9 cellular contexts compared by ENCODE assay signal in genomic region chr22:24153959-24154358, GRCh38. TPM values are rescaled to one million over a fixed set of nuclear protein-coding genes. Genes with fewer than 3 reads are reported as not detected.
DNase-seq lines count a peak whose midpoint lies in the region; ATAC-seq and TF ChIP-seq lines count a peak whose summit lies in the region.
"Had no signal": no experiment of that assay in that cellular context is flagged by ENCODE, and none has a peak within 500 bp of the region (broad histone marks: within the 10 kb centered on the region; RNA-seq: fewer than 3 reads in every experiment).

No MANE protein-coding gene starts in this region.

- H3K4me3 ChIP-seq in CD8-positive, alpha-beta memory T cell (ENCODE audit: low read length) = peak overlapping the region; percentile 27
- H3K4me3 ChIP-seq in OCI-LY1 (ENCODE audit: low read depth, low read length, poor library complexity, severe bottlenecking) = no peak overlapping the region

- peak overlapping the region; percentile 36 for H3K27ac ChIP-seq in CD8-positive, alpha-beta memory T cell (ENCODE audit: low read depth, low read length)
- H3K27ac ChIP-seq in OCI-LY1 (ENCODE audit: low read depth, low read length, poor library complexity, severe bottlenecking) = peak overlapping the region; percentile 62

- H3K27me3 Mint-ChIP-seq in CD8-positive, alpha-beta memory T cell = peaks cover 0 to 3% of the 10 kb centered on the region in 2 donors
- no peaks in the 10 kb centered on the region for H3K27me3 Mint-ChIP-seq in activated naive CD8-positive, alpha-beta T cell treated with anti-CD3 and anti-CD28 coated beads, Interleukin-2, amount 50 U/mL, for 24 hours
- peaks cover 25% of the 10 kb centered on the region for H3K27me3 Mint-ChIP-seq in neural crest cell (ENCODE audit: low read depth)

- no peak for ATAC-seq in activated naive CD8-positive, alpha-beta T cell treated with anti-CD3 and anti-CD28 coated beads, Interleukin-2, amount 50 U/mL, for 24 hours
- no peak for ATAC-seq in GM18909 (IDR thresholded peaks at IDR 0.05; ENCODE audit: poor library complexity, unreplicated experiment)

- no peaks in the 10 kb centered on the region for H3K27me3 ChIP-seq in CD8-positive, alpha-beta memory T cell (ENCODE audit: insufficient read depth, low read length, poor library complexity, severe bottlenecking)
- H3K27me3 ChIP-seq in OCI-LY1 (ENCODE audit: insufficient read depth, low read length) = no peaks in the 10 kb centered on the region

- POLR2A ChIA-PET in CD8-positive, alpha-beta memory T cell (lab: Charles Lee) = interaction anchor here (0.6 to 1.6 kb wide), 2 partner anchors 117 to 143 kb away, joined by 3 to 4 read pairs; partner anchors contain the start of genes CABIN1 and SPECC1L

- H3F3A ChIP-seq in OCI-LY1 (ENCODE audit: insufficient read depth, low read length) = no peaks in the 10 kb centered on the region

- peaks cover 0 to 13% (median 0%) of the 10 kb centered on the region in 3 donors for H3K36me3 Mint-ChIP-seq in CD8-positive, alpha-beta memory T cell
- peaks cover 5% of the 10 kb centered on the region for H3K36me3 Mint-ChIP-seq in activated naive CD8-positive, alpha-beta T cell treated with anti-CD3 and anti-CD28 coated beads, Interleukin-2, amount 50 U/mL, for 24 hours (ENCODE audit: low read depth)
- no peaks in the 10 kb centered on the region for H3K36me3 Mint-ChIP-seq in neural crest cell (ENCODE audit: low read depth)

- peak in 1 of 5 donors; percentile 35 for DNase-seq in CD8-positive, alpha-beta memory T cell
- DNase-seq in activated naive CD8-positive, alpha-beta T cell treated with anti-CD3 and anti-CD28 coated beads, Interleukin-2, amount 50 U/mL, for 24 hours = no peak
- DNase-seq in neural crest cell (ENCODE audit: low read depth, low spot score) = no peak
- DNase-seq in activated CD8-positive, alpha-beta memory T cell treated with anti-CD3 and anti-CD28 coated beads for 24 hours = no peak
- DNase-seq in hippocampal formation (lab: John Stamatoyannopoulos, UW) = no peak
- DNase-seq in NCI-H69 (lab: John Stamatoyannopoulos, UW) = no peak
- DNase-seq: stimulated activated CD4-positive, alpha-beta T cell treated with anti-CD3 and anti-CD28 coated beads, Interleukin-2, amount 100 ng/mL, for 48 hours had no signal

- peak overlapping the region; percentile 82 to 98 (median 96) for H3K27ac Mint-ChIP-seq in CD8-positive, alpha-beta memory T cell
- peak overlapping the region; percentile 46 for H3K27ac Mint-ChIP-seq in activated naive CD8-positive, alpha-beta T cell treated with anti-CD3 and anti-CD28 coated beads, Interleukin-2, amount 50 U/mL, for 24 hours
- no peak overlapping the region for H3K27ac Mint-ChIP-seq in neural crest cell (ENCODE audit: unreplicated experiment)

- no peaks in the 10 kb centered on the region for H4K20me1 ChIP-seq in OCI-LY1 (ENCODE audit: insufficient read depth, low read length)

- H3K9me3 Mint-ChIP-seq in CD8-positive, alpha-beta memory T cell = no peaks in the 10 kb centered on the region
- no peaks in the 10 kb centered on the region for H3K9me3 Mint-ChIP-seq in activated naive CD8-positive, alpha-beta T cell treated with anti-CD3 and anti-CD28 coated beads, Interleukin-2, amount 50 U/mL, for 24 hours
- no peaks in the 10 kb centered on the region for H3K9me3 Mint-ChIP-seq in neural crest cell

- H3K4me3 Mint-ChIP-seq in CD8-positive, alpha-beta memory T cell = peak overlapping the region; percentile 80 to 99 (median 86)
- H3K4me3 Mint-ChIP-seq in activated naive CD8-positive, alpha-beta T cell treated with anti-CD3 and anti-CD28 coated beads, Interleukin-2, amount 50 U/mL, for 24 hours = no peak overlapping the region
- H3K4me3 Mint-ChIP-seq in neural crest cell = peak overlapping the region; percentile 56

- TF ChIP-seq CTCF in OCI-LY1 (IDR thresholded peaks at IDR 0.05; ENCODE audit: low read length) (no peak), neural crest cell (conservative IDR thresholded peaks at IDR 0.05) (no peak)

- H3K9ac ChIP-seq in OCI-LY1 (ENCODE audit: low read length) = no peak overlapping the region

- H3K4me2 ChIP-seq in OCI-LY1 (ENCODE audit: low read length) = no peak overlapping the region

- no peaks in the 10 kb centered on the region for H3K79me2 ChIP-seq in OCI-LY1 (ENCODE audit: insufficient read depth, low read length)

- CTCF ChIA-PET in CD8-positive, alpha-beta memory T cell (lab: Charles Lee) = interaction anchor here (0.9 to 6.8 kb wide), 4 partner anchors 11 to 89 kb away, joined by 3 to 222 read pairs (median 8); no protein-coding TSS in a partner anchor

- peaks cover 60% of the 10 kb centered on the region for H3K4me1 ChIP-seq in CD8-positive, alpha-beta memory T cell (ENCODE audit: insufficient read depth, low read length)
- peaks cover 40% of the 10 kb centered on the region for H3K4me1 ChIP-seq in OCI-LY1 (ENCODE audit: insufficient read depth, low read length, severe bottlenecking)

- no peak overlapping the region for H2AFZ ChIP-seq in OCI-LY1 (ENCODE audit: low read length)

- peaks cover 61 to 79% (median 69%) of the 10 kb centered on the region in 3 donors for H3K4me1 Mint-ChIP-seq in CD8-positive, alpha-beta memory T cell
- peaks cover 69% of the 10 kb centered on the region for H3K4me1 Mint-ChIP-seq in activated naive CD8-positive, alpha-beta T cell treated with anti-CD3 and anti-CD28 coated beads, Interleukin-2, amount 50 U/mL, for 24 hours
- peaks cover 11% of the 10 kb centered on the region for H3K4me1 Mint-ChIP-seq in neural crest cell

- no peaks in the 10 kb centered on the region for H3K9me3 ChIP-seq in CD8-positive, alpha-beta memory T cell (ENCODE audit: low read length)
- H3K9me3 ChIP-seq in OCI-LY1 (ENCODE audit: low read length) = no peaks in the 10 kb centered on the region

- H3K9me2 ChIP-seq in OCI-LY1 (ENCODE audit: low read depth, low read length) = no peaks in the 10 kb centered on the region

- H3K36me3 ChIP-seq in CD8-positive, alpha-beta memory T cell (ENCODE audit: insufficient read depth, low read length) = no peaks in the 10 kb centered on the region
- no peaks in the 10 kb centered on the region for H3K36me3 ChIP-seq in OCI-LY1 (ENCODE audit: insufficient read depth, low read length)

RNA-seq across cellular contexts. Expression of gene SUSD2, which starts 27.3 kb away (rescaled TPM):
- total RNA-seq in CD8-positive, alpha-beta memory T cell = under 1 TPM; 0.31 to 0.48 TPM
- polyA plus RNA-seq in CD8-positive, alpha-beta memory T cell = not detected
- total RNA-seq in neural crest cell = 0.37 and 0.66 TPM in 2 replicates
